In the genomic region with DNA sequence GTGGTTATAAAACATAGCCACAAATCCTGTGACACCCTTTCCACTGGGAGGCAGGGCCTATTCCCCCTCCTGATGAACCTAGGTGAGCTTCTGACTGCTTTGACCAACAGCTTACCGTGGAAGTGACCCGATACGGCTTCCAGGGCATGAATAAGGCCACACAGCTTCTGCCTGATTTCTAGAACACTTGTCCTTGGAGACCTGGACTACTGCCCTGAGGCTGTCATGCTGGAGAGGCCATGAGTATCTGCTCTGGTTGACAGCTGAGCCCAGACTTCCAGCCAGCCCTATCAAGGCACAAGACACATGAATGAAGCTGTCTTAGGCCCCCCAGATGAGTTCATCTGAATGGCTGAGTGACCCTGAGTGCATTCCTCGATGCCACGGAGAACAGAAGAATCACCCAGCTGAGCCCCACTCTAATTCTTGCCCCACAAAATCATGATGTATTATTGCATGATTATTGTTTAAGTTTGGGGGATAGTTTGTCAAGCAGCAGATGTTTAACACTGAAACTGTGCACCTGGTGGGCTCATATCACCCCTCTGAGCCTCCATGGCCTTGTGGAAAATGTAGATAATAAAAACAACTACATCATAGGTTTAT, we compare ENCODE assay signal across 31 cellular contexts. TPM values are rescaled to one million over a fixed set of nuclear protein-coding genes. Genes with fewer than 3 reads are reported as not detected.
"Had no signal": no experiment of that assay in that cellular context is flagged by ENCODE, and none has a peak within 500 bp of the region (broad histone marks: within the 10 kb centered on the region; RNA-seq: fewer than 3 reads in every experiment).

No MANE protein-coding gene starts in this region.

- H3K9me3 ChIP-seq: neutrophil, ovary, psoas muscle, thyroid gland, upper lobe of right lung, uterus had no signal

- H3K4me3 Mint-ChIP-seq: naive thymus-derived CD4-positive, alpha-beta T cell; natural killer cell; nephron; stimulated activated memory B cell treated with anti-CD40 and anti-IgM and Interleukin-4, amounts not matched to agents 10 μg/mL and 1 μg/mL and 100 μg/mL, for 72 hours; stimulated activated naive CD8-positive, alpha-beta T cell treated with anti-CD3 and anti-CD28 coated beads, Interleukin-15, Interleukin-2, amounts not matched to agents 100 ng/mL and 50 ng/mL, for 24 hours had no signal

- H2AFZ ChIP-seq: parathyroid adenoma had no signal

- H3K36me3 ChIP-seq: neutrophil, ovary, spleen, thoracic aorta, thyroid gland, upper lobe of right lung, uterus had no signal

- H3K4me1 ChIP-seq: parathyroid adenoma, psoas muscle, stomach, thyroid gland, upper lobe of right lung, uterus had no signal

- H3K27me3 Mint-ChIP-seq: naive thymus-derived CD4-positive, alpha-beta T cell; progenitor cell of endocrine pancreas; stimulated activated memory B cell treated with anti-CD40 and anti-IgM and Interleukin-4, amounts not matched to agents 10 μg/mL and 1 μg/mL and 100 μg/mL, for 72 hours; stimulated activated naive CD8-positive, alpha-beta T cell treated with anti-CD3 and anti-CD28 coated beads, Interleukin-15, Interleukin-2, amounts not matched to agents 100 ng/mL and 50 ng/mL, for 24 hours had no signal

- H3K27me3 ChIP-seq: neutrophil, ovary, spleen, stomach, thyroid gland, tibial nerve, upper lobe of right lung, uterus had no signal

- H3K4me3 ChIP-seq: ovary, psoas muscle, skin epidermis, smooth muscle cell, spleen, stomach, thoracic aorta, thyroid gland, tibial nerve, upper lobe of right lung, uterus had no signal

- H3K4me2 ChIP-seq: smooth muscle cell had no signal

- DNase-seq: naive thymus-derived CD4-positive, alpha-beta T cell; natural killer cell; nucleus accumbens; ovary; posterior cingulate gyrus; psoas muscle; right cardiac atrium; spleen; stimulated activated CD4-positive, alpha-beta T cell treated with anti-CD3 and anti-CD28 coated beads, Interleukin-12 subunit alpha, Interleukin-12 subunit beta, amount 100 ng/mL, for 4 hours; stimulated activated CD4-positive, alpha-beta T cell treated with anti-CD3 and anti-CD28 coated beads, Interleukin-1b, Interleukin-23, amount 100 ng/mL, for 48 hours; stimulated activated CD4-positive, alpha-beta T cell treated with anti-CD3 and anti-CD28 coated beads, Interleukin-4, amount 100 ng/mL, for 1 hour; stimulated activated CD4-positive, alpha-beta T cell treated with anti-CD3 and anti-CD28 coated beads, Interleukin-4, amount 100 ng/mL, for 4 hours; stimulated activated CD8-positive, alpha-beta memory T cell treated with anti-CD3 and anti-CD28 coated beads, Interleukin-4, amount 100 ng/mL, for 48 hours; stimulated activated naive CD4-positive, alpha-beta T cell; stomach; thyroid gland; trophoblast cell; upper lobe of right lung; uterus had no signal

- H3K27ac ChIP-seq: neutrophil, ovary, parathyroid adenoma, psoas muscle, skin epidermis, spleen, stomach, thoracic aorta, thyroid gland, upper lobe of right lung, uterus had no signal

- H3K9ac ChIP-seq: parathyroid adenoma had no signal

- H3K79me2 ChIP-seq: parathyroid adenoma had no signal

- ATAC-seq: naive thymus-derived CD4-positive, alpha-beta T cell; natural killer cell; psoas muscle; right cardiac atrium; sciatic nerve; stimulated activated memory B cell treated with anti-CD40 and anti-IgM and Interleukin-4, amounts not matched to agents 10 μg/mL and 1 μg/mL and 100 μg/mL, for 72 hours; upper lobe of right lung had no signal

- H3K27ac Mint-ChIP-seq: natural killer cell; progenitor cell of endocrine pancreas; stimulated activated memory B cell treated with anti-CD40 and anti-IgM and Interleukin-4, amounts not matched to agents 10 μg/mL and 1 μg/mL and 100 μg/mL, for 72 hours; stimulated activated naive CD8-positive, alpha-beta T cell treated with anti-CD3 and anti-CD28 coated beads, Interleukin-15, Interleukin-2, amounts not matched to agents 100 ng/mL and 50 ng/mL, for 24 hours had no signal

- H3K36me3 Mint-ChIP-seq: natural killer cell had no signal

- H3K4me1 Mint-ChIP-seq: natural killer cell; stimulated activated memory B cell treated with anti-CD40 and anti-IgM and Interleukin-4, amounts not matched to agents 10 μg/mL and 1 μg/mL and 100 μg/mL, for 72 hours had no signal

- H3K9me3 Mint-ChIP-seq: natural killer cell had no signal

RNA-seq across cellular contexts. Expression of a gene that starts 21.4 kb away (rescaled TPM):
- polyA plus RNA-seq: naive thymus-derived CD4-positive, alpha-beta T cell had no signal

RNA-seq across cellular contexts. Expression of a gene that starts 36.8 kb away (rescaled TPM):
- polyA plus RNA-seq: naive thymus-derived CD4-positive, alpha-beta T cell; neural cell had no signal
